In the genomic region with DNA sequence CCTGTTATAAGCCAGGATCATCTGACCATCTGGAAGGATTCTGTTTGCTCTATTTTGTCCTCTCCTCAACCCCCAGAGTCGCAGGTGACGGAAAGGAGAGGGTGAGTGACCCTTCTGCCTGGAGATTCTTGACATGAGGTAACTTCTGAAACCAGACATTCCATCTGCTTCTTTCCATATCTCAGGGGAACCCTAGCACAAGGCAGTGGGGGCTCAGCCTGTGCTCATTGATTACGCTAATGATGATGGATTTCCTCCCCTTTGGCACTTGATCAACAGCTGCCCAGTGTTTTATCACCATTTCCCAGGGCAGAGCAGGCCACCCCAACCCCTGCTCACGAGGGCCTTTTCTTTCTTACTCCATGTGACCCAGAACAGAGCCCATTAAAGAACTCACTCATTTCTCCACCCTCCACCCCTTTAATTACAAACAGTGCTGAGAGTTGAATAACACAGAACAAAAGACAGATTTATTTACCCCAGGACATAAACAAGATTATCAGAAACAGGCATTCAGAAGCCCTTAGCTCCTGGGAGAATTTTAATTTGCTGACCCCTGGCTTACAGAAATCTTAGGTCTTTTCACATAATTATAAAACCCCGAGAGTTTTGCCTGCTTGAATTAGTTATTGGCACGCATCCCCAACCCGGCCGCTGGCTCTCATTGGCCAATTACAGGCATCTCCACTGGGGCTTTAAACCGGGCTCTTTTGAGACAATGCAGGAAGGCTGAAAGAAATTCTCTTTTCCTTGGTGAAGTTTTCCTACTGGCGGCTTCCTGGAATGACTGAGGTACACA, we compare ENCODE assay signal across 24 cellular contexts. TPM values are rescaled to one million over a fixed set of nuclear protein-coding genes. Genes with fewer than 3 reads are reported as not detected.
DNase-seq lines count a peak whose midpoint lies in the region; ATAC-seq and TF ChIP-seq lines count a peak whose summit lies in the region.
"Had no signal": no experiment of that assay in that cellular context is flagged by ENCODE, and none has a peak within 500 bp of the region (broad histone marks: within the 10 kb centered on the region; RNA-seq: fewer than 3 reads in every experiment).

No MANE protein-coding gene starts in this region.

- POLR2A ChIA-PET in SK-N-SH (lab: Yijun Ruan, JAX): no interaction called here

- H3K9ac ChIP-seq in SK-N-SH: no peak overlapping the region
- H3K9ac ChIP-seq: GM23248 had no signal

- H3K9me3 ChIP-seq in SK-N-SH: no peaks in the 10 kb centered on the region
- H3K9me3 ChIP-seq: tibial artery had no signal

- TF ChIP-seq CTCF in SK-N-SH (IDR thresholded peaks at IDR 0.05): no peak
- peak; percentile 20 for TF ChIP-seq CTCF in type B pancreatic cell (conservative IDR thresholded peaks at IDR 0.05)

- WGBS in SK-N-SH (ENCODE audit: low lambda C conversion rate): 29% methylated on average over 10 of the region's 10 CpGs

- H3K36me3 ChIP-seq in SK-N-SH (replicated peaks in 1 of 2; ENCODE audit: control insufficient read depth in 1 of 2, insufficient read depth in 2 of 2, low read length in 1 of 2): no peaks in the 10 kb centered on the region
- H3K36me3 ChIP-seq: tibial artery had no signal

- H3K9me2 ChIP-seq in SK-N-SH: no peaks in the 10 kb centered on the region

- H3K4me1 Mint-ChIP-seq in type B pancreatic cell (ENCODE audit: unreplicated experiment): peaks cover 13% of the 10 kb centered on the region
- no peaks in the 10 kb centered on the region for H3K4me1 Mint-ChIP-seq in activated naive CD8-positive, alpha-beta T cell treated with anti-CD3 and anti-CD28 coated beads for 36 hours
- H3K4me1 Mint-ChIP-seq: activated CD4-positive, alpha-beta T cell treated with anti-CD3 and anti-CD28 coated beads, Interleukin-2, amount 10 ng/mL, durations not matched to agents 24 days and 14 days; stimulated activated naive B cell treated with anti-CD40 and anti-IgM and Interleukin-4, amounts not matched to agents 10 μg/mL and 1 μg/mL and 100 μg/mL, for 72 hours had no signal

- peak overlapping the region; percentile 29 for H3K27ac Mint-ChIP-seq in type B pancreatic cell
- no peak overlapping the region for H3K27ac Mint-ChIP-seq in activated naive CD8-positive, alpha-beta T cell treated with anti-CD3 and anti-CD28 coated beads for 36 hours
- H3K27ac Mint-ChIP-seq: activated CD4-positive, alpha-beta T cell treated with anti-CD3 and anti-CD28 coated beads, Interleukin-2, amount 10 ng/mL, durations not matched to agents 24 days and 14 days; CD4-positive, alpha-beta T cell; stimulated activated naive B cell treated with anti-CD40 and anti-IgM and Interleukin-4, amounts not matched to agents 10 μg/mL and 1 μg/mL and 100 μg/mL, for 72 hours had no signal

- H2AFZ ChIP-seq in SK-N-SH (ENCODE audit: low read depth): no peak overlapping the region
- H2AFZ ChIP-seq: GM23248, PC-9 had no signal

- H3K27ac ChIP-seq in SK-N-SH (ENCODE audit: low read depth in 2 of 2, low read length in 1 of 2): peak overlapping the region in 1 of 2 experiments; percentile 80; a peak in 2 of 4 replicates
- H3K27ac ChIP-seq: GM23248, PC-9, tibial artery had no signal

- no peak overlapping the region for H3K4me3 Mint-ChIP-seq in type B pancreatic cell
- H3K4me3 Mint-ChIP-seq in activated naive CD8-positive, alpha-beta T cell treated with anti-CD3 and anti-CD28 coated beads for 36 hours: no peak overlapping the region
- H3K4me3 Mint-ChIP-seq: activated CD4-positive, alpha-beta T cell treated with anti-CD3 and anti-CD28 coated beads, Interleukin-2, amount 10 ng/mL, durations not matched to agents 24 days and 14 days; CD4-positive, alpha-beta T cell; nephron; stimulated activated naive B cell treated with anti-CD40 and anti-IgM and Interleukin-4, amounts not matched to agents 10 μg/mL and 1 μg/mL and 100 μg/mL, for 72 hours had no signal

- DNase-seq in SK-N-SH (peak; percentile 49), NCI-H82 (lab: John Stamatoyannopoulos, UW) (peak; percentile 98), foreskin melanocyte (peak; percentile 70), type B pancreatic cell (ENCODE audit: extremely low spot score, unreplicated experiment) (no peak), T-helper 9 cell (no peak)
- DNase-seq in activated naive CD8-positive, alpha-beta T cell treated with anti-CD3 and anti-CD28 coated beads for 36 hours: no peak
- DNase-seq: activated CD4-positive, alpha-beta T cell treated with anti-CD3 and anti-CD28 coated beads, Interleukin-2, amount 10 ng/mL, durations not matched to agents 24 days and 14 days; activated gamma-delta T cell treated with Interleukin-2 at 50 U/mL for 16 hours; aorta; CD4-positive, alpha-beta T cell; foreskin fibroblast; GM23248; kidney glomerular epithelial cell; NCI-H1694; NCI-H510A treated with DMSO at 0.1 percent for 48 hours; PC-9; stimulated activated CD4-positive, alpha-beta T cell treated with anti-CD3 and anti-CD28 coated beads, Interleukin-15, amount 100 ng/mL, for 24 hours; stimulated activated naive B cell treated with anti-CD40 and anti-IgM and Interleukin-4, amounts not matched to agents 10 μg/mL and 1 μg/mL and 100 μg/mL, for 72 hours; tibial artery had no signal

- no peaks in the 10 kb centered on the region for H3F3A ChIP-seq in SK-N-SH (replicated peaks; ENCODE audit: insufficient read depth)

- no peak overlapping the region for H3K4me2 ChIP-seq in SK-N-SH
- H3K4me2 ChIP-seq: PC-9 had no signal

- no peak for TF ChIP-seq RAD21 in SK-N-SH (IDR thresholded peaks at IDR 0.05; ENCODE audit: low read length)

- H4K20me1 ChIP-seq in SK-N-SH (ENCODE audit: insufficient read depth): no peaks in the 10 kb centered on the region

- H3K27me3 ChIP-seq in SK-N-SH (ENCODE audit: insufficient read depth): no peaks in the 10 kb centered on the region

- H3K4me3 ChIP-seq in SK-N-SH (ENCODE audit: low read depth in 2 of 2, low read length in 1 of 2): no peak overlapping the region
- H3K4me3 ChIP-seq: GM23248, PC-9, tibial artery had no signal

- no peak for ATAC-seq in SK-N-SH treated with all-trans-retinoic acid at 6 μM for 48 hours
- ATAC-seq in HG02588 (IDR thresholded peaks at IDR 0.05; ENCODE audit: unreplicated experiment): no peak
- ATAC-seq: stimulated activated naive B cell treated with anti-CD40 and anti-IgM and Interleukin-4, amounts not matched to agents 10 μg/mL and 1 μg/mL and 100 μg/mL, for 72 hours had no signal

- H3K4me1 ChIP-seq in SK-N-SH (ENCODE audit: control insufficient read depth in 1 of 2, insufficient read depth in 2 of 2, low read depth in 1 of 2, low read length in 1 of 2): peaks cover 0 to 22% of the 10 kb centered on the region in 2 experiments; a peak in 2 of 4 replicates
- H3K4me1 ChIP-seq: tibial artery had no signal

- no peaks in the 10 kb centered on the region for H3K9me3 Mint-ChIP-seq in type B pancreatic cell
- H3K9me3 Mint-ChIP-seq in activated naive CD8-positive, alpha-beta T cell treated with anti-CD3 and anti-CD28 coated beads for 36 hours: no peaks in the 10 kb centered on the region
- H3K9me3 Mint-ChIP-seq: activated CD4-positive, alpha-beta T cell treated with anti-CD3 and anti-CD28 coated beads, Interleukin-2, amount 10 ng/mL, durations not matched to agents 24 days and 14 days; CD4-positive, alpha-beta T cell; nephron had no signal

- H3K36me3 Mint-ChIP-seq in type B pancreatic cell: no peaks in the 10 kb centered on the region
- no peaks in the 10 kb centered on the region for H3K36me3 Mint-ChIP-seq in activated naive CD8-positive, alpha-beta T cell treated with anti-CD3 and anti-CD28 coated beads for 36 hours
- H3K36me3 Mint-ChIP-seq: stimulated activated naive B cell treated with anti-CD40 and anti-IgM and Interleukin-4, amounts not matched to agents 10 μg/mL and 1 μg/mL and 100 μg/mL, for 72 hours had no signal

- no peaks in the 10 kb centered on the region for H3K27me3 Mint-ChIP-seq in type B pancreatic cell
- no peaks in the 10 kb centered on the region for H3K27me3 Mint-ChIP-seq in activated naive CD8-positive, alpha-beta T cell treated with anti-CD3 and anti-CD28 coated beads for 36 hours
- H3K27me3 Mint-ChIP-seq: activated CD4-positive, alpha-beta T cell treated with anti-CD3 and anti-CD28 coated beads, Interleukin-2, amount 10 ng/mL, durations not matched to agents 24 days and 14 days; stimulated activated naive B cell treated with anti-CD40 and anti-IgM and Interleukin-4, amounts not matched to agents 10 μg/mL and 1 μg/mL and 100 μg/mL, for 72 hours had no signal

- CTCF ChIA-PET in SK-N-SH (lab: Yijun Ruan, JAX): interaction anchor here (1.3 kb wide), 1 partner anchor 111 kb away, joined by 6 read pairs; no protein-coding TSS in a partner anchor

- TF ChIP-seq EP300 in SK-N-SH (IDR thresholded peaks at IDR 0.05; ENCODE audit: borderline replicate concordance in 1 of 2, low read depth in 1 of 2, low read length in 1 of 2): no peak

- no peaks in the 10 kb centered on the region for H3K79me2 ChIP-seq in SK-N-SH (ENCODE audit: insufficient read depth)

TF ChIP-seq in SK-N-SH, 30 proteins besides CTCF, POLR2A, EP300 and RAD21:
- peak; percentile 57; the same call in 1 of the 2 replicates for TF ChIP-seq RCOR1 (IDR thresholded peaks at IDR 0.05; ENCODE audit: low read length)
- TF ChIP-seq RXRA (IDR thresholded peaks at IDR 0.05; ENCODE audit: borderline replicate concordance, low read depth): no peak

TF ChIP-seq in SK-N-SH treated with all-trans-retinoic acid at 6 μM for 48 hours, 23 proteins besides CTCF, POLR2A, EP300 and RAD21 (continues in another document):
- TF ChIP-seq TOX (CRISPR knock-in tag; IDR thresholded peaks at IDR 0.05; ENCODE audit: borderline replicate concordance): no peak
- TF ChIP-seq SNAI2 (CRISPR knock-in tag; IDR thresholded peaks at IDR 0.05): no peak
- TF ChIP-seq RARB (CRISPR knock-in tag; IDR thresholded peaks at IDR 0.05): no peak
- no peak for TF ChIP-seq ZNF565 (CRISPR knock-in tag; conservative IDR thresholded peaks at IDR 0.05; ENCODE audit: low read depth)
- no peak for TF ChIP-seq ZNF70 (CRISPR knock-in tag; IDR thresholded peaks at IDR 0.05)

RNA-seq across cellular contexts. Expression of gene CCDC60, which starts 32.0 kb away (rescaled TPM):
- polyA plus RNA-seq in SK-N-SH (2012; rRNA removed): not detected in 2 replicates
- polyA plus RNA-seq in SK-N-SH (2012; cell fraction: cytosol; rRNA removed): not detected in 2 replicates
- not detected in 2 replicates for polyA plus RNA-seq in SK-N-SH (2012; cell fraction: nucleus; rRNA removed)
- 2.3 and 3.7 TPM in 2 replicates for total RNA-seq in type B pancreatic cell (ENCODE audit: low replicate concordance)
- total RNA-seq in activated naive CD8-positive, alpha-beta T cell treated with anti-CD3 and anti-CD28 coated beads for 36 hours: not detected
- total RNA-seq: activated CD4-positive, alpha-beta T cell treated with anti-CD3 and anti-CD28 coated beads, Interleukin-2, amount 10 ng/mL, durations not matched to agents 24 days and 14 days; aorta; CD4-positive, alpha-beta T cell; GM23248; mesenteric fat pad; PC-9 had no signal
- polyA plus RNA-seq: AG04450, aorta, GM23248 had no signal

Comparison
In these comparisons a context has a peak if more than half of its experiments do, and no peak if none do; other contexts are left out.
1. DNase-seq: peak in SK-N-SH (single experiment), NCI-H82 (single experiment) and foreskin melanocyte (single experiment); none in type B pancreatic cell (single experiment), activated naive CD8-positive, alpha-beta T cell treated with anti-CD3 and anti-CD28 coated beads for 36 hours (single experiment) and T-helper 9 cell (single experiment).